ENCODE assay signal across 21 cellular contexts in genomic region chr9:22036866-22037626, GRCh38. TPM values are rescaled to one million over a fixed set of nuclear protein-coding genes. Genes with fewer than 3 reads are reported as not detected.
DNase-seq lines count a peak whose midpoint lies in the region; ATAC-seq and TF ChIP-seq lines count a peak whose summit lies in the region.
"Had no signal": no experiment of that assay in that cellular context is flagged by ENCODE, and none has a peak within 500 bp of the region (broad histone marks: within the 10 kb centered on the region; RNA-seq: fewer than 3 reads in every experiment).

No MANE protein-coding gene starts in this region.

- no peak overlapping the region for H3K9ac ChIP-seq in colonic mucosa (ENCODE audit: low read depth in 2 of 2, low read length in 2 of 2)

- H3K9me3 ChIP-seq in SJSA1 (replicated peaks) = no peaks in the 10 kb centered on the region
- H3K9me3 ChIP-seq in colonic mucosa = no peaks in the 10 kb centered on the region
- H3K9me3 ChIP-seq: adrenal gland, MG63, pancreas had no signal

- no peak overlapping the region for H3K4me3 ChIP-seq in SJSA1
- H3K4me3 ChIP-seq in colonic mucosa = no peak overlapping the region
- H3K4me3 ChIP-seq: GM12878, MG63, pancreas had no signal

- TF ChIP-seq CTCF in type B pancreatic cell (conservative IDR thresholded peaks at IDR 0.05) (no peak), colonic mucosa (IDR thresholded peaks at IDR 0.05) (no peak)

- no peak for ATAC-seq in HG02678 (IDR thresholded peaks at IDR 0.05; ENCODE audit: unreplicated experiment)
- ATAC-seq: activated T-helper 17 cell treated with anti-CD3 and anti-CD28 coated beads, Interleukin-2, amount 50 U/mL, for 72 hours; GM12878; left cardiac atrium; stimulated activated naive CD8-positive, alpha-beta T cell treated with anti-CD3 and anti-CD28 coated beads, Interleukin-15, amount 100 ng/mL, for 72 hours had no signal

- H3K4me1 ChIP-seq in SJSA1 (replicated peaks) = peaks cover 43% of the 10 kb centered on the region
- H3K4me1 ChIP-seq in colonic mucosa = no peaks in the 10 kb centered on the region

- H3K36me3 Mint-ChIP-seq in type B pancreatic cell = no peaks in the 10 kb centered on the region

- no peaks in the 10 kb centered on the region for H3K9me3 Mint-ChIP-seq in type B pancreatic cell
- H3K9me3 Mint-ChIP-seq: activated T-helper 17 cell treated with anti-CD3 and anti-CD28 coated beads, Interleukin-2, amount 50 U/mL, for 72 hours; CD8-positive, alpha-beta memory T cell; stimulated activated naive CD8-positive, alpha-beta T cell treated with anti-CD3 and anti-CD28 coated beads, Interleukin-15, amount 100 ng/mL, for 72 hours had no signal

- peak overlapping the region; percentile 56 for H3K4me3 Mint-ChIP-seq in type B pancreatic cell
- H3K4me3 Mint-ChIP-seq: activated T-helper 17 cell treated with anti-CD3 and anti-CD28 coated beads, Interleukin-2, amount 50 U/mL, for 72 hours; CD8-positive, alpha-beta memory T cell; stimulated activated naive CD8-positive, alpha-beta T cell treated with anti-CD3 and anti-CD28 coated beads, Interleukin-15, amount 100 ng/mL, for 72 hours had no signal

- peak overlapping the region; percentile 32; the same call in 1 of the 2 replicates for H3K27ac ChIP-seq in SJSA1
- H3K27ac ChIP-seq in colonic mucosa = no peak overlapping the region
- H3K27ac ChIP-seq: 22Rv1, adrenal gland, pancreas had no signal

- no peaks in the 10 kb centered on the region for H3K27me3 ChIP-seq in SJSA1 (replicated peaks)
- H3K27me3 ChIP-seq in colonic mucosa = no peaks in the 10 kb centered on the region
- H3K27me3 ChIP-seq: adrenal gland, MG63, pancreas had no signal

- H3K36me3 ChIP-seq in SJSA1 = no peaks in the 10 kb centered on the region; the same call in 1 of the 2 replicates
- H3K36me3 ChIP-seq in colonic mucosa = no peaks in the 10 kb centered on the region
- H3K36me3 ChIP-seq: adrenal gland, MG63, pancreas had no signal

- H3K27ac Mint-ChIP-seq in type B pancreatic cell = peak overlapping the region; percentile 85
- H3K27ac Mint-ChIP-seq: activated T-helper 17 cell treated with anti-CD3 and anti-CD28 coated beads, Interleukin-2, amount 50 U/mL, for 72 hours had no signal

- no peaks in the 10 kb centered on the region for H3K4me1 Mint-ChIP-seq in type B pancreatic cell (ENCODE audit: unreplicated experiment)

- H3K27me3 Mint-ChIP-seq in type B pancreatic cell = no peaks in the 10 kb centered on the region
- H3K27me3 Mint-ChIP-seq: activated T-helper 17 cell treated with anti-CD3 and anti-CD28 coated beads, Interleukin-2, amount 50 U/mL, for 72 hours; CD8-positive, alpha-beta memory T cell had no signal

- DNase-seq in NCI-H2107 treated with DMSO at 0.1 percent for 48 hours (lab: John Stamatoyannopoulos, UW; ENCODE audit: unreplicated experiment) = peak; percentile 23
- DNase-seq in NCI-H2107 (lab: John Stamatoyannopoulos, UW) = no peak
- DNase-seq in SJSA1 (ENCODE audit: low read depth in 1 of 2, low spot score in 2 of 2) = no peak
- peak; percentile 63 for DNase-seq in iris pigment epithelial cell (ENCODE audit: low read depth)
- no peak for DNase-seq in type B pancreatic cell (ENCODE audit: extremely low spot score, unreplicated experiment)
- DNase-seq in colonic mucosa = no peak
- DNase-seq in DMS 273 treated with DMSO at 0.1 percent for 48 hours (lab: John Stamatoyannopoulos, UW) = no peak
- DNase-seq: adrenal gland; CD8-positive, alpha-beta memory T cell; cerebellar nuclear complex; hypothalamus; left cardiac atrium; MG63; pancreas; stimulated activated CD4-positive, alpha-beta T cell treated with anti-CD3 and anti-CD28 coated beads, Interleukin-12 subunit alpha, Interleukin-12 subunit beta, amount 100 ng/mL, for 4 hours; stimulated activated naive CD8-positive, alpha-beta T cell treated with anti-CD3 and anti-CD28 coated beads, Interleukin-15, amount 100 ng/mL, for 72 hours had no signal

- intact Hi-C loops in colonic mucosa (cut with DNase I) = no loop called here

RNA-seq across cellular contexts. Expression of gene CDKN2B, which starts 27.9 kb away (rescaled TPM):
- 22.3 and 29.6 TPM in 2 replicates for total RNA-seq in SJSA1 (2014; rRNA removed; shearing (Covaris generic))
- total RNA-seq in type B pancreatic cell (ENCODE audit: low replicate concordance) (18.4 and 64.0 TPM in 2 replicates), colonic mucosa (10 to 100 TPM; 57.0 to 76.6 TPM)
- total RNA-seq: SK-MEL-5 had no signal

RNA-seq across cellular contexts. Expression of gene CDKN2B-AS1, which starts 42.5 kb away (rescaled TPM):
- 2.6 and 7.5 TPM in 2 replicates for total RNA-seq in SJSA1 (2014; rRNA removed; shearing (Covaris generic))
- total RNA-seq in type B pancreatic cell (ENCODE audit: low replicate concordance) = 0.58 and 1.5 TPM in 2 replicates
- total RNA-seq in colonic mucosa = 10 to 100 TPM; 39.7 to 73.7 TPM
- total RNA-seq: SK-MEL-5 had no signal

RNA-seq across cellular contexts. Expression of gene CDKN2A, which starts 42.9 kb away (rescaled TPM):
- total RNA-seq in SJSA1 (2014; rRNA removed; shearing (Covaris generic)) = 198 and 290 TPM in 2 replicates
- total RNA-seq in type B pancreatic cell (ENCODE audit: low replicate concordance) (1.8 and 9.0 TPM in 2 replicates), colonic mucosa (1 to 10 TPM; 1.3 to 2.9 TPM)
- total RNA-seq: SK-MEL-5 had no signal

Comparison
In these comparisons a context has a peak if more than half of its experiments do, and no peak if none do; other contexts are left out.
1. DNase-seq: peak in NCI-H2107 treated with DMSO at 0.1 percent for 48 hours (single experiment) and iris pigment epithelial cell (single experiment); none in NCI-H2107 (single experiment), SJSA1 (0 of 2), type B pancreatic cell (single experiment), colonic mucosa (single experiment) and DMS 273 treated with DMSO at 0.1 percent for 48 hours (single experiment).
2. RNA of gene CDKN2A, which starts 42.9 kb away (total RNA-seq): 198 to 290 TPM in SJSA1; 1.3 to 2.9 TPM in colonic mucosa and 1.8 to 9.0 TPM in type B pancreatic cell; every median in the first group is over 10 times any median in the second.